In the genomic region with DNA sequence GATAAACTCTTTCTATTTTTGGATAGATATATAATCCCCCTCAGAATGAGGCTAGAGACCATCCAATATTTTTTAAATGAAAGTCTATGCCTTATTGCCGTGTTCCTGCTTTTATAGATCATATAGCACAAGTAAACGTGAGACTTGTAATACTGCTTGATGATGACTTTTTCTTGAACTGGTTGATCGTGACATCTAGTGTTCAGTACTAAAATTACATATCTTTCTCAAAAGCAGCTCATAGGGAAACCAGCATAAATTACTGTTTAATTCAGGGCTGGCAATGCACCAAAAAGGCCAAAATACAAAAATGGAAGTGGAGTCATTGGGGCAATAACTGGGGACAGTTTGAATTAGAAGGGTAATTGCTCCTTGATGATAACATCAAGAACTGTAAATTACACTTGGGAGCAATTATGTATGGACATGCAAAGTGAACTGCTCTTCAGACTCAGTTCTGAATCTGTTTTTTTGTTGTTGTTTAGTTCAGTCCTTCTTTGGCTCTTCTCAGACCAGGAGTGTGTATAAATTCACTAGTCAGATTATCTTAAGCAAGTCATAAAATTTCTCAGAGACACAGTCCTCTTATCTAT, we compare ENCODE assay signal across 8 cellular contexts.
DNase-seq lines count a peak whose midpoint lies in the region; ATAC-seq, FAIRE-seq and TF ChIP-seq lines count a peak whose summit lies in the region.

No MANE protein-coding gene starts in this region.

- no peaks in the 10 kb centered on the region for H3K27me3 Mint-ChIP-seq in Calu3 (ENCODE audit: unreplicated experiment)

- H3K36me3 ChIP-seq in Panc1 (ENCODE audit: control insufficient read depth, insufficient read depth, low read length) = no peaks in the 10 kb centered on the region
- no peaks in the 10 kb centered on the region for H3K36me3 ChIP-seq in pancreas

- DNase-seq in Calu3 = no peak
- DNase-seq in Kasumi-1 (lab: John Stamatoyannopoulos, UW) = peak; percentile 71 to 74
- peak; percentile 82 for DNase-seq in Panc1 (ENCODE audit: low read depth, low spot score)
- peak; percentile 11 to 43 for DNase-seq in erythroblast (lab: John Stamatoyannopoulos, UW)
- DNase-seq in pancreas = no peak
- DNase-seq in occipital lobe (lab: John Stamatoyannopoulos, UW) = no peak
- DNase-seq in islet precursor cell = no peak
- no peak for DNase-seq in anterior cingulate cortex (lab: John Stamatoyannopoulos, UW)

- no peak overlapping the region for H3K27ac Mint-ChIP-seq in Calu3 (ENCODE audit: unreplicated experiment)

- intact Hi-C loops in Calu3 (cut with micrococcal nuclease; ENCODE audit: unreplicated experiment) (loop anchor here (1.0 to 10.0 kb wide), 8 partner anchors 54 to 714 kb away; no protein-coding TSS in a partner anchor), Panc1 (cut with micrococcal nuclease; ENCODE audit: unreplicated experiment) (loop anchor here (2.0 to 10.0 kb wide), 6 partner anchors 53 to 546 kb away; partner anchors contain the start of genes LRRC49, THAP10 and THSD4), pancreas (cut with DNase I) (loop anchor here in 2 of 3 donors (5.0 to 10.0 kb wide), 2 partner anchors 323 to 326 kb away; partner anchors contain the start of gene THSD4 (in 2 of the 2))

- 0 to 1% methylated on average over 3 of the region's 3 CpGs for WGBS in pancreas, 2 donors

- in situ Hi-C loops in Panc1 (cut with HindIII; ENCODE audit: low pct_unique_long_range_greater_than_20kb, low sequenced_read_pairs) = no loop called here

- H3K27ac ChIP-seq in Panc1 (ENCODE audit: low read length) = peak overlapping the region; percentile 4; the same call in 1 of the 2 replicates
- H3K27ac ChIP-seq in pancreas = no peak overlapping the region

- peak; percentile 75 for ATAC-seq in Panc1
- peak in 3 of 4 donors; percentile 75 to 85 (median 84) for ATAC-seq in pancreas

- H3K9me3 ChIP-seq in Panc1 (ENCODE audit: control insufficient read depth, insufficient read depth, low read depth, low read length) (no peaks in the 10 kb centered on the region), pancreas (no peaks in the 10 kb centered on the region)

- H3K4me3 ChIP-seq in Panc1 (ENCODE audit: low read depth in 2 of 2, low read length in 2 of 2) (no peak overlapping the region), pancreas (no peak overlapping the region)

- FAIRE-seq in pancreas (lab: Jason Lieb, UNC) = no peak

- CTCF ChIA-PET in Calu3 (lab: Charles Lee) = interaction anchor here (0.5 to 1.6 kb wide), 15 partner anchors 10 to 467 kb away, joined by 3 to 17 read pairs (median 3); partner anchors contain the start of gene THSD4
- CTCF ChIA-PET in Panc1 (lab: Charles Lee) = interaction anchor here (0.5 to 1.0 kb wide), 8 partner anchors 41 to 467 kb away, joined by 3 to 8 read pairs (median 4); no protein-coding TSS in a partner anchor

- TF ChIP-seq CTCF in Calu3 (IDR thresholded peaks at IDR 0.05; ENCODE audit: unreplicated experiment) (peak; percentile 50), Panc1 (IDR thresholded peaks at IDR 0.05) (peak; percentile 60; the same call in 1 of the 2 replicates), pancreas (IDR thresholded peaks at IDR 0.05) (peak; percentile 11 to 45 (median 30))

- peaks cover 5% of the 10 kb centered on the region for H3K9me3 Mint-ChIP-seq in Calu3 (ENCODE audit: low read depth, unreplicated experiment)

- peaks cover 20% of the 10 kb centered on the region for H3K4me1 Mint-ChIP-seq in Calu3 (ENCODE audit: low read depth, unreplicated experiment)

- POLR2A ChIA-PET in Panc1 (lab: Charles Lee) = interaction anchor here (0.6 kb wide), 1 partner anchor 434 kb away, joined by 5 read pairs; no protein-coding TSS in a partner anchor

- no peak for TF ChIP-seq POLR2A in erythroblast (IDR thresholded peaks at IDR 0.05; ENCODE audit: low read length)

- no peak overlapping the region for H3K4me3 Mint-ChIP-seq in Calu3 (ENCODE audit: low read depth, unreplicated experiment)

- H3K4me1 ChIP-seq in Panc1 (ENCODE audit: control insufficient read depth, insufficient read depth, low read length) (peaks cover 5% of the 10 kb centered on the region; the same call in 1 of the 2 replicates), pancreas (no peaks in the 10 kb centered on the region)

- no TSS peak for BruUV-seq in Calu3 (replicated peaks; lab: Mats Ljungman, UMichigan)
- no TSS peak for BruUV-seq in Panc1 (replicated peaks; lab: Mats Ljungman, UMichigan)

- H3K36me3 Mint-ChIP-seq in Calu3 (ENCODE audit: insufficient read depth, unreplicated experiment) = no peaks in the 10 kb centered on the region

- H3K27me3 ChIP-seq in Panc1 (ENCODE audit: control insufficient read depth, insufficient read depth, low read length) (no peaks in the 10 kb centered on the region), pancreas (no peaks in the 10 kb centered on the region)

Comparison
In these comparisons a context has a peak if more than half of its experiments do, and no peak if none do; other contexts are left out.
1. DNase-seq: peak in Kasumi-1 (2 of 2), Panc1 (single experiment) and erythroblast (2 of 2); none in Calu3 (single experiment), pancreas (0 of 6), occipital lobe (single experiment), islet precursor cell (single experiment) and anterior cingulate cortex (0 of 58).
2. Peak in every context shown above with its lines, with median percentiles within 50 percentile points of each other: CTCF ChIP-seq.